8 cellular contexts compared by ENCODE assay signal in the genomic region with DNA sequence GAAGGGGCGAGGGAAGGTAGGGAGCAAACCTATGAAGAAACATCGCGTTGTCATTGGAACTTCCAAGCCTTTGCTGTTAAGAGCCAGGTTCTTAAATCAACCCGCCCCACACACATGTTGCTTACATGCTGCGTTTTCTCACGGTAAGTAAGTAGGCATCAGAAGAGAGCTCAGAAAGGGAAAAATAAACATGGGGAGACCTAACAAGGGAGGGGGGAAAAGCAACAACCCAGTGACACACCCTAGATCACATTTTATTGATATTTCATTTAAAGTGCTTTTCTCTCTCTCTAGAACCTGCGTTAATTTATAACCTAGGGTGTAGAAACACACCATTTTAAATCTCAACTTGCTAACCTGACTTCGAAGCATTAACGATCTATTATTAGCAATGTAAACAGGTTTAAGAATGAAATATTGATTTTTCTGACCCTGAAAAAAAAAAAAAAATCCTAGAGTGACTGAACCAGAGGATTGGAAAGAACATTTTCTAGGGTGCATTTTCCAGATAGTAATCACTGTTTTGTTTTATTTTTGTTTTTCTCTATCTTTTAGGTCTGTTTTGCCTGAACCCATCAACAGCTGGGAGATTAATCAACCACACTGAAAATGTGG. TPM values are rescaled to one million over a fixed set of nuclear protein-coding genes. Genes with fewer than 3 reads are reported as not detected.
A peak's percentile ranks its signal among the peaks of the same experiment; 100 is the strongest.
DNase-seq lines count a peak whose midpoint lies in the region; ATAC-seq and TF ChIP-seq lines count a peak whose summit lies in the region.
"Had no signal": no experiment of that assay in that cellular context is flagged by ENCODE, and none has a peak within 500 bp of the region (broad histone marks: within the 10 kb centered on the region; RNA-seq: fewer than 3 reads in every experiment).

No MANE protein-coding gene starts in this region.

- intact Hi-C loops in right cardiac atrium (cut with DNase I) = no loop called here
- intact Hi-C loops in heart left ventricle (cut with DNase I) = loop anchor here in 1 of 10 donors (5.0 kb wide), 1 partner anchor 33 kb away; the partner anchor contains the start of gene HOXA4
- intact Hi-C loops in aorta (cut with DNase I) = loop anchor here (2.0 to 5.0 kb wide), 4 partner anchors 33 to 1243 kb away; partner anchors contain the start of genes HOXA4 (in 1 of the 2) and HOXA5 (in 1 of the 2)

- H3K79me1 ChIP-seq in mesenchymal stem cell (replicated peaks; ENCODE audit: low read length, poor library complexity, severe bottlenecking) = no peaks in the 10 kb centered on the region

- peak overlapping the region in 1 of 2 experiments; percentile 65 for H3K18ac ChIP-seq in mesenchymal stem cell (ENCODE audit: low read depth in 1 of 2, low read length in 2 of 2)

- H2BK15ac ChIP-seq in mesenchymal stem cell (ENCODE audit: low read depth, poor library complexity, severe bottlenecking) = no peak overlapping the region

- H2BK12ac ChIP-seq in mesenchymal stem cell (ENCODE audit: low read length in 2 of 2) = peak overlapping the region; percentile 18 to 79

- H4K8ac ChIP-seq in mesenchymal stem cell (ENCODE audit: low read length) = peak overlapping the region; percentile 86

- TF ChIP-seq POLR2A in heart left ventricle (IDR thresholded peaks at IDR 0.05) = no peak

- H3K4me2 ChIP-seq in mesenchymal stem cell (ENCODE audit: low read length, poor library complexity, severe bottlenecking) = peak overlapping the region; percentile 85

- no peak overlapping the region for H2BK5ac ChIP-seq in mesenchymal stem cell (ENCODE audit: low read depth, low read length, poor library complexity, severe bottlenecking)

- peak overlapping the region; percentile 40 for H3K27ac ChIP-seq in right cardiac atrium (ENCODE audit: low read length)
- peak overlapping the region in 5 of 12 donors; percentile 39 to 93 (median 79) for H3K27ac ChIP-seq in heart left ventricle
- H3K27ac ChIP-seq in mesenchymal stem cell (ENCODE audit: low read length, poor library complexity, severe bottlenecking) = peak overlapping the region; percentile 84
- peak overlapping the region; percentile 53 to 73 for H3K27ac ChIP-seq in aorta (ENCODE audit: low read depth in 1 of 2, low read length in 2 of 2)

- no peak overlapping the region for H2AFZ ChIP-seq in mesenchymal stem cell (ENCODE audit: low read depth, low read length)

- WGBS in right cardiac atrium = 32% methylated on average over 9 of the region's 9 CpGs
- 17 to 23% (median 19%) methylated on average over 9 of the region's 9 CpGs for WGBS in heart left ventricle, 4 donors
- WGBS in mesenchymal stem cell = 16% methylated on average over 5 of the region's 9 CpGs
- WGBS in aorta, 2 donors = 9 to 14% methylated on average over 9 of the region's 9 CpGs

- H3K4ac ChIP-seq in mesenchymal stem cell (ENCODE audit: low read depth in 1 of 2, low read length in 2 of 2) = peak overlapping the region in 1 of 2 experiments; percentile 44

- H3K4me3 ChIP-seq in right cardiac atrium (ENCODE audit: low read length) (peak overlapping the region; percentile 41), heart left ventricle (peak overlapping the region in 6 of 12 donors; percentile 10 to 75 (median 24)), mesenchymal stem cell (ENCODE audit: insufficient read depth in 1 of 2, low read depth in 1 of 2, low read length in 2 of 2) (peak overlapping the region; percentile 61 to 92), aorta (ENCODE audit: low read length in 2 of 2) (peak overlapping the region; percentile 80 to 91)

- H3K23ac ChIP-seq in mesenchymal stem cell (ENCODE audit: low read length in 2 of 2) = no peak overlapping the region

- H3K9ac ChIP-seq in mesenchymal stem cell (ENCODE audit: low read length) = peak overlapping the region; percentile 96

- H3K36me3 ChIP-seq in heart left ventricle (no peaks in the 10 kb centered on the region), mesenchymal stem cell (ENCODE audit: control insufficient read depth in 1 of 2, insufficient read depth in 2 of 2, low read depth in 1 of 2, low read length in 2 of 2) (peaks cover 7 to 13% of the 10 kb centered on the region in 2 experiments), aorta (ENCODE audit: control insufficient read depth in 1 of 2, insufficient read depth in 2 of 2, low read length in 1 of 2) (no peaks in the 10 kb centered on the region)

- H4K91ac ChIP-seq in mesenchymal stem cell (ENCODE audit: low read length) = no peak overlapping the region

- DNase-seq in right cardiac atrium (no peak), heart left ventricle (no peak), mesenchymal stem cell (peak; percentile 56), aorta (no peak)
- DNase-seq: activated CD4-positive, alpha-beta T cell treated with anti-CD3 and anti-CD28 coated beads for 4 hours had no signal

- no peak overlapping the region for H3K14ac ChIP-seq in mesenchymal stem cell (ENCODE audit: low read length in 2 of 2)

- H3K9me3 ChIP-seq in right cardiac atrium (ENCODE audit: control insufficient read depth, low read length) (no peaks in the 10 kb centered on the region), heart left ventricle (no peaks in the 10 kb centered on the region), mesenchymal stem cell (ENCODE audit: control insufficient read depth, low read length) (no peaks in the 10 kb centered on the region), aorta (ENCODE audit: control insufficient read depth, low read length) (no peaks in the 10 kb centered on the region)

- no peak for ATAC-seq in right cardiac atrium
- ATAC-seq in heart left ventricle = no peak
- ATAC-seq in aorta (ENCODE audit: low FRiP score) = no peak
- ATAC-seq in HG03159 (IDR thresholded peaks at IDR 0.05; ENCODE audit: unreplicated experiment) = no peak
- no peak for ATAC-seq in HG03378 (IDR thresholded peaks at IDR 0.05; ENCODE audit: unreplicated experiment)

- no peaks in the 10 kb centered on the region for H3K4me1 ChIP-seq in right cardiac atrium (ENCODE audit: control insufficient read depth, insufficient read depth, low read length)
- H3K4me1 ChIP-seq in heart left ventricle = peaks cover 0 to 40% (median 15%) of the 10 kb centered on the region in 12 donors
- peaks cover 16% of the 10 kb centered on the region for H3K4me1 ChIP-seq in mesenchymal stem cell (ENCODE audit: control insufficient read depth, insufficient read depth, low read depth, low read length)
- H3K4me1 ChIP-seq in aorta (ENCODE audit: control insufficient read depth in 1 of 2, insufficient read depth in 2 of 2, low read length in 2 of 2) = no peaks in the 10 kb centered on the region

- H2AK5ac ChIP-seq in mesenchymal stem cell (ENCODE audit: low read length, severe bottlenecking) = no peak overlapping the region

- no peak for TF ChIP-seq CTCF in heart left ventricle (IDR thresholded peaks at IDR 0.05)

- H2BK120ac ChIP-seq in mesenchymal stem cell (ENCODE audit: low read depth, low read length) = no peak overlapping the region

- no peaks in the 10 kb centered on the region for H3K27me3 ChIP-seq in right cardiac atrium (ENCODE audit: control insufficient read depth, insufficient read depth)
- peaks cover 77 to 100% (median 98%) of the 10 kb centered on the region in 9 donors for H3K27me3 ChIP-seq in heart left ventricle
- H3K27me3 ChIP-seq in mesenchymal stem cell (ENCODE audit: control insufficient read depth in 1 of 2, insufficient read depth in 1 of 2, low read length in 2 of 2) = no peaks in the 10 kb centered on the region
- H3K27me3 ChIP-seq in aorta (ENCODE audit: control insufficient read depth in 1 of 2, insufficient read depth in 2 of 2, low read length in 1 of 2) = no peaks in the 10 kb centered on the region

RNA-seq across cellular contexts. Expression of gene HOXA2, which starts 3.2 kb away (rescaled TPM):
- total RNA-seq in right cardiac atrium (under 1 TPM in 3 of 4 donors, not detected in 1; 0.12 to 0.60 (median 0.37) TPM), heart left ventricle (under 1 TPM in 2 of 9 donors, not detected in 7; 0.14 to 0.57 TPM), aorta (1 to 10 TPM; 1.6 to 4.7 TPM)
- polyA plus RNA-seq in right cardiac atrium (0.36 TPM), heart left ventricle (under 1 TPM in 1 of 2 donors, not detected in 1; 0.03 TPM), aorta (1 to 10 TPM; 2.3 to 3.6 TPM)
- 0.51 TPM for polyA plus RNA-seq in mesenchymal stem cell (2013, experiment 1 of 2)
- 0.58 TPM for polyA plus RNA-seq in mesenchymal stem cell (2013, experiment 2 of 2)
- total RNA-seq: bronchial epithelial cell had no signal

RNA-seq across cellular contexts. Expression of gene HOXA1, which starts 3.5 kb away (rescaled TPM):
- total RNA-seq in right cardiac atrium (under 1 TPM in 2 of 4 donors, not detected in 2; 0.15 to 0.29 TPM), heart left ventricle (under 1 TPM in 3 of 9 donors, not detected in 6; 0.12 to 0.66 (median 0.59) TPM), aorta (1 to 10 TPM; 1.3 to 1.6 TPM)
- polyA plus RNA-seq in right cardiac atrium (0.14 TPM), heart left ventricle (under 1 TPM in 1 of 2 donors, not detected in 1; 0.07 TPM), aorta (under 1 TPM; 0.59 to 0.88 TPM)
- polyA plus RNA-seq in mesenchymal stem cell (2013, experiment 1 of 2) = 1.6 TPM
- 1.5 TPM for polyA plus RNA-seq in mesenchymal stem cell (2013, experiment 2 of 2)

RNA-seq across cellular contexts. Expression of gene HOXA4, which starts 31.2 kb away (rescaled TPM):
- total RNA-seq in right cardiac atrium = 1 to 10 TPM in 2 of 4 donors, under 1 TPM in 2; 0.12 to 2.2 (median 1.1) TPM
- 3.3 TPM for polyA plus RNA-seq in right cardiac atrium
- 1 to 10 TPM in 3 of 9 donors, under 1 TPM in 5, not detected in 1; 0.23 to 2.6 (median 0.88) TPM for total RNA-seq in heart left ventricle
- polyA plus RNA-seq in heart left ventricle = under 1 TPM; 0.50 to 0.69 TPM
- 0.91 TPM for polyA plus RNA-seq in mesenchymal stem cell (2013, experiment 1 of 2)
- 1.1 TPM for polyA plus RNA-seq in mesenchymal stem cell (2013, experiment 2 of 2)
- 10 to 100 TPM in 1 of 2 donors, 1 to 10 TPM in 1; 5.6 to 11.6 TPM for total RNA-seq in aorta
- polyA plus RNA-seq in aorta = 10 to 100 TPM in 1 of 2 donors, 1 to 10 TPM in 1; 2.6 to 10.1 TPM
- total RNA-seq: bronchial epithelial cell had no signal

RNA-seq across cellular contexts. Expression of gene HOXA5, which starts 44.1 kb away (rescaled TPM):
- total RNA-seq in right cardiac atrium (under 1 TPM in 1 of 4 donors, not detected in 3; 0.17 TPM), heart left ventricle (1 to 10 TPM in 1 of 9 donors, under 1 TPM in 2, not detected in 6; 0.28 to 2.8 (median 0.44) TPM), aorta (10 to 100 TPM in 1 of 2 donors, 1 to 10 TPM in 1; 8.0 to 11.8 TPM)
- polyA plus RNA-seq in right cardiac atrium (0.43 TPM), heart left ventricle (under 1 TPM in 1 of 2 donors, not detected in 1; 0.07 TPM), aorta (1 to 10 TPM; 1.6 to 2.7 TPM)
- polyA plus RNA-seq in mesenchymal stem cell (2013, experiment 1 of 2) = 2.0 TPM
- 2.0 TPM for polyA plus RNA-seq in mesenchymal stem cell (2013, experiment 2 of 2)
- total RNA-seq: bronchial epithelial cell had no signal

RNA-seq across cellular contexts. Expression of gene HOXA6, which starts 48.2 kb away (rescaled TPM):
- total RNA-seq in right cardiac atrium = not detected
- not detected for polyA plus RNA-seq in right cardiac atrium
- total RNA-seq in heart left ventricle = not detected
- polyA plus RNA-seq in heart left ventricle = not detected
- 0.62 TPM for polyA plus RNA-seq in mesenchymal stem cell (2013, experiment 1 of 2)
- 0.59 TPM for polyA plus RNA-seq in mesenchymal stem cell (2013, experiment 2 of 2)
- total RNA-seq in aorta = 1 to 10 TPM; 6.3 to 7.6 TPM
- under 1 TPM in 1 of 2 donors, not detected in 1; 0.97 TPM for polyA plus RNA-seq in aorta

Comparison
In these comparisons a context has a peak if more than half of its experiments do, and no peak if none do; other contexts are left out.
1. intact Hi-C loops: an anchor here in aorta (2.0 to 5.0 kb wide); none called in right cardiac atrium.